9 cellular contexts compared by ENCODE assay signal in genomic region chr1:244163861-244164562, GRCh38.
DNase-seq lines count a peak whose midpoint lies in the region; ATAC-seq and TF ChIP-seq lines count a peak whose summit lies in the region.
"Had no signal": no experiment of that assay in that cellular context is flagged by ENCODE, and none has a peak within 500 bp of the region (broad histone marks: within the 10 kb centered on the region; RNA-seq: fewer than 3 reads in every experiment).

No MANE protein-coding gene starts in this region.

- no peak for TF ChIP-seq CTCF in parathyroid adenoma (IDR thresholded peaks at IDR 0.05)
- no peak for TF ChIP-seq CTCF in coronary artery (IDR thresholded peaks at IDR 0.05)

- DNase-seq in GM04503 (ENCODE audit: low read depth) (peak; percentile 93), SJCRH30 (peak; percentile 84 to 89), fibroblast of the conjunctiva (ENCODE audit: low read depth) (peak; percentile 87), hypothalamus (lab: John Stamatoyannopoulos, UW) (no peak), coronary artery (ENCODE audit: low spot score) (no peak), cerebellar cortex (ENCODE audit: low spot score) (no peak)

- H3K27me3 ChIP-seq in SJCRH30 = no peaks in the 10 kb centered on the region
- no peaks in the 10 kb centered on the region for H3K27me3 ChIP-seq in parathyroid adenoma (ENCODE audit: control insufficient read depth, insufficient read depth, low read length)

- H3K27ac ChIP-seq in SJCRH30 (peak overlapping the region; percentile 92), parathyroid adenoma (peak overlapping the region; percentile 57), coronary artery (peak overlapping the region in 1 of 2 donors; percentile 25)

- no peak overlapping the region for H3K9ac ChIP-seq in parathyroid adenoma

- H3K9me3 ChIP-seq in SJCRH30 (replicated peaks) (no peaks in the 10 kb centered on the region), parathyroid adenoma (ENCODE audit: control insufficient read depth, low read length) (no peaks in the 10 kb centered on the region)

- H3K4me3 ChIP-seq in SJCRH30 (peak overlapping the region; percentile 21), parathyroid adenoma (ENCODE audit: low read depth, low read length) (no peak overlapping the region), coronary artery (no peak overlapping the region)
- H3K4me3 ChIP-seq: K562 had no signal

- ATAC-seq in GM18907 (IDR thresholded peaks at IDR 0.05; ENCODE audit: unreplicated experiment) = no peak
- ATAC-seq: K562 had no signal

- H3K36me3 ChIP-seq in SJCRH30 (no peaks in the 10 kb centered on the region), parathyroid adenoma (ENCODE audit: control insufficient read depth, insufficient read depth, low read length) (no peaks in the 10 kb centered on the region)

- H3K4me1 ChIP-seq in SJCRH30 (peaks cover 40% of the 10 kb centered on the region), parathyroid adenoma (no peaks in the 10 kb centered on the region)

- no peak overlapping the region for H3K4me2 ChIP-seq in parathyroid adenoma (ENCODE audit: low read length)

- H3K79me2 ChIP-seq in parathyroid adenoma = no peaks in the 10 kb centered on the region

- H2AFZ ChIP-seq in parathyroid adenoma = no peak overlapping the region

Comparison
In these comparisons a context has a peak if more than half of its experiments do, and no peak if none do; other contexts are left out.
1. DNase-seq: peak in GM04503 (single experiment), SJCRH30 (2 of 2) and fibroblast of the conjunctiva (single experiment); none in hypothalamus (0 of 51), coronary artery (single experiment) and cerebellar cortex (single experiment).